In genomic region chr16:29826342-29826695, GRCh38 we compare ENCODE assay signal across 13 cellular contexts. TPM values are rescaled to one million over a fixed set of nuclear protein-coding genes. Genes with fewer than 3 reads are reported as not detected.
A peak's percentile ranks its signal among the peaks of the same experiment; 100 is the strongest.
DNase-seq lines count a peak whose midpoint lies in the region; ATAC-seq and TF ChIP-seq lines count a peak whose summit lies in the region.
"Had no signal": no experiment of that assay in that cellular context is flagged by ENCODE, and none has a peak within 500 bp of the region (broad histone marks: within the 10 kb centered on the region; RNA-seq: fewer than 3 reads in every experiment).

No MANE protein-coding gene starts in this region.

- H3K27me3 ChIP-seq in right cardiac atrium (ENCODE audit: control insufficient read depth, insufficient read depth) (no peaks in the 10 kb centered on the region), body of pancreas (no peaks in the 10 kb centered on the region), neutrophil (no peaks in the 10 kb centered on the region), uterus (no peaks in the 10 kb centered on the region)

- intact Hi-C loops in right cardiac atrium (cut with DNase I): no loop called here
- intact Hi-C loops in left cardiac atrium (cut with DNase I): no loop called here
- intact Hi-C loops in body of pancreas (cut with DNase I): no loop called here
- intact Hi-C loops in uterus (cut with DNase I; ENCODE audit: low total_unique reads): no loop called here

- H3K27ac ChIP-seq in right cardiac atrium (ENCODE audit: low read length) (peak overlapping the region; percentile 34), body of pancreas (peak overlapping the region in 3 of 4 donors; percentile 77 to 86 (median 78)), neutrophil (peak overlapping the region; percentile 65), uterus (peak overlapping the region; percentile 79 to 91)
- H3K27ac ChIP-seq: KMS-11 had no signal

- H3K36me3 ChIP-seq in body of pancreas (replicated peaks in 1 of 2; ENCODE audit: insufficient read depth in 1 of 2, low read depth in 2 of 2) (no peaks in the 10 kb centered on the region), neutrophil (peaks cover 19% of the 10 kb centered on the region), uterus (no peaks in the 10 kb centered on the region)

- H3K4me1 ChIP-seq in right cardiac atrium (ENCODE audit: control insufficient read depth, insufficient read depth, low read length): peaks cover 17% of the 10 kb centered on the region
- H3K4me1 ChIP-seq in body of pancreas: peaks cover 100% of the 10 kb centered on the region
- peaks cover 57 to 60% of the 10 kb centered on the region in 2 experiments for H3K4me1 ChIP-seq in neutrophil (ENCODE audit: control insufficient read depth in 1 of 2, insufficient read depth in 1 of 2, low read depth in 1 of 2, low read length in 1 of 2)
- H3K4me1 ChIP-seq in uterus: peaks cover 7 to 21% of the 10 kb centered on the region in 2 donors

- H3K9me3 ChIP-seq in right cardiac atrium (ENCODE audit: control insufficient read depth, low read length) (no peaks in the 10 kb centered on the region), body of pancreas (no peaks in the 10 kb centered on the region), neutrophil (no peaks in the 10 kb centered on the region), uterus (no peaks in the 10 kb centered on the region)

- ATAC-seq in right cardiac atrium: no peak
- ATAC-seq in left cardiac atrium: no peak
- no peak for ATAC-seq in body of pancreas
- ATAC-seq in GM19455 (IDR thresholded peaks at IDR 0.05; ENCODE audit: unreplicated experiment): no peak
- ATAC-seq: stimulated activated naive B cell treated with anti-CD40 and anti-IgM and Interleukin-4, amounts not matched to agents 10 μg/mL and 1 μg/mL and 100 μg/mL, for 72 hours had no signal

- no peak for TF ChIP-seq CTCF in body of pancreas (IDR thresholded peaks at IDR 0.05)
- no peak for TF ChIP-seq CTCF in neutrophil (IDR thresholded peaks at IDR 0.05)
- no peak for TF ChIP-seq CTCF in uterus (IDR thresholded peaks at IDR 0.05)

- H3K4me3 ChIP-seq in right cardiac atrium (ENCODE audit: low read length): no peak overlapping the region
- H3K4me3 ChIP-seq in body of pancreas: no peak overlapping the region
- no peak overlapping the region for H3K4me3 ChIP-seq in neutrophil (ENCODE audit: low read depth in 1 of 2, low read length in 1 of 2)
- H3K4me3 ChIP-seq in uterus: no peak overlapping the region

- no peak for DNase-seq in right cardiac atrium
- no peak for DNase-seq in left cardiac atrium
- DNase-seq in body of pancreas: no peak
- DNase-seq in uterus: no peak
- no peak for DNase-seq in NCI-H146 treated with DMSO at 0.1 percent for 48 hours (lab: John Stamatoyannopoulos, UW; ENCODE audit: unreplicated experiment)
- DNase-seq in activated CD4-positive, CD25-positive, alpha-beta regulatory T cell (lab: John Stamatoyannopoulos, UW): no peak
- DNase-seq: activated effector memory CD4-positive, alpha-beta T cell treated with Interleukin-2 at 50 U/mL for 16 hours; naive B cell; stimulated activated naive B cell treated with anti-CD40 and anti-IgM and Interleukin-4, amounts not matched to agents 10 μg/mL and 1 μg/mL and 100 μg/mL, for 72 hours had no signal

- 89% methylated on average over 6 of the region's 8 CpGs for WGBS in right cardiac atrium
- 82 to 90% methylated on average over 7 to 8 of the region's 8 CpGs for WGBS in body of pancreas, 2 donors

- TF ChIP-seq POLR2A in body of pancreas (IDR thresholded peaks at IDR 0.05): no peak
- TF ChIP-seq POLR2A in uterus (IDR thresholded peaks at IDR 0.05): no peak

RNA-seq across cellular contexts. Expression of gene MVP, which starts 6.1 kb away (rescaled TPM):
- total RNA-seq in right cardiac atrium: 10 to 100 TPM; 48.2 to 73.9 (median 64.0) TPM
- polyA plus RNA-seq in right cardiac atrium: 50.6 TPM
- total RNA-seq in left cardiac atrium: 10 to 100 TPM; 72.7 to 82.4 TPM
- 100 to 1,000 TPM in 1 of 2 donors, 10 to 100 TPM in 1; 75.5 to 139 TPM for total RNA-seq in body of pancreas
- total RNA-seq in uterus: 100 to 1,000 TPM in 1 of 4 donors, 10 to 100 TPM in 3; 38.4 to 132 (median 67.4) TPM

RNA-seq across cellular contexts. Expression of gene PAGR1, which starts 10.4 kb away (rescaled TPM):
- 10 to 100 TPM; 13.7 to 20.3 (median 15.2) TPM for total RNA-seq in right cardiac atrium
- 33.8 TPM for polyA plus RNA-seq in right cardiac atrium
- 10 to 100 TPM; 15.1 to 16.6 TPM for total RNA-seq in left cardiac atrium
- total RNA-seq in body of pancreas: 10 to 100 TPM; 27.5 to 63.9 TPM
- 10 to 100 TPM; 36.1 to 85.0 (median 46.9) TPM for total RNA-seq in uterus

RNA-seq across cellular contexts. Expression of gene PRRT2, which starts 14.3 kb away (rescaled TPM):
- total RNA-seq in right cardiac atrium (1 to 10 TPM; 2.5 to 5.0 (median 4.4) TPM), left cardiac atrium (1 to 10 TPM; 2.2 to 3.0 TPM), body of pancreas (1 to 10 TPM in 1 of 2 donors, not detected in 1; 1.0 TPM), uterus (10 to 100 TPM; 20.2 to 54.5 (median 28.0) TPM)
- polyA plus RNA-seq in right cardiac atrium: 4.8 TPM
- polyA plus RNA-seq: CD14-positive monocyte had no signal

RNA-seq across cellular contexts. Expression of gene MAZ, which starts 20.0 kb away (rescaled TPM):
- total RNA-seq in right cardiac atrium (100 to 1,000 TPM in 3 of 4 donors, 10 to 100 TPM in 1; 82.3 to 113 (median 104) TPM), left cardiac atrium (10 to 100 TPM; 84.8 to 96.7 TPM), body of pancreas (100 to 1,000 TPM in 1 of 2 donors, 10 to 100 TPM in 1; 57.9 to 125 TPM), uterus (100 to 1,000 TPM in 1 of 4 donors, 10 to 100 TPM in 3; 32.8 to 200 (median 67.5) TPM)
- polyA plus RNA-seq in right cardiac atrium: 69.3 TPM

RNA-seq across cellular contexts. Expression of gene KIF22, which starts 35.8 kb away (rescaled TPM):
- total RNA-seq in right cardiac atrium (10 to 100 TPM; 19.0 to 53.8 (median 41.6) TPM), left cardiac atrium (10 to 100 TPM; 22.1 to 30.1 TPM), body of pancreas (10 to 100 TPM in 1 of 2 donors, 1 to 10 TPM in 1; 8.9 to 13.7 TPM), uterus (10 to 100 TPM in 3 of 4 donors, 1 to 10 TPM in 1; 5.9 to 70.4 (median 15.8) TPM)
- polyA plus RNA-seq in right cardiac atrium: 89.6 TPM

Comparison
In these comparisons a context has a peak if more than half of its experiments do, and no peak if none do; other contexts are left out.
1. H3K27ac ChIP-seq: peak in every context shown above with its lines; median percentile 85 in uterus; 78 in body of pancreas; 65 in neutrophil; 34 in right cardiac atrium.